Comparison of ENCODE assay signal across 12 cellular contexts in genomic region chr1:63877816-63878215, GRCh38.
A peak's percentile ranks its signal among the peaks of the same experiment; 100 is the strongest.
DNase-seq lines count a peak whose midpoint lies in the region; ATAC-seq and TF ChIP-seq lines count a peak whose summit lies in the region.
"Had no signal": no experiment of that assay in that cellular context is flagged by ENCODE, and none has a peak within 500 bp of the region (broad histone marks: within the 10 kb centered on the region; RNA-seq: fewer than 3 reads in every experiment).

No MANE protein-coding gene starts in this region.

- DNase-seq in DMS79 treated with DMSO at 0.1 percent for 48 hours (lab: John Stamatoyannopoulos, UW) (peak; percentile 24), NCI-H226 (peak; percentile 70), choroid plexus epithelial cell (ENCODE audit: low read depth) (peak; percentile 77), non-pigmented ciliary epithelial cell (ENCODE audit: low read depth) (peak; percentile 76), iPS-NIHi7 (ENCODE audit: extremely low spot score) (no peak), NCI-H526 (lab: John Stamatoyannopoulos, UW) (no peak)
- DNase-seq in activated CD8-positive, alpha-beta T cell treated with anti-CD3 and anti-CD28 coated beads, Interleukin-2, amount 10 ng/mL, durations not matched to agents 7 days and 5 days = no peak
- DNase-seq: naive thymus-derived CD8-positive, alpha-beta T cell; NCI-H187 treated with DMSO at 0.1 percent for 48 hours; uterus had no signal

- H3K27ac Mint-ChIP-seq in activated CD8-positive, alpha-beta T cell treated with anti-CD3 and anti-CD28 coated beads, Interleukin-2, amount 10 ng/mL, durations not matched to agents 7 days and 5 days = no peak overlapping the region
- H3K27ac Mint-ChIP-seq: naive thymus-derived CD8-positive, alpha-beta T cell had no signal

- H3K9me3 Mint-ChIP-seq in activated CD8-positive, alpha-beta T cell treated with anti-CD3 and anti-CD28 coated beads, Interleukin-2, amount 10 ng/mL, durations not matched to agents 7 days and 5 days (ENCODE audit: insufficient read depth) = no peaks in the 10 kb centered on the region
- H3K9me3 Mint-ChIP-seq: naive thymus-derived CD8-positive, alpha-beta T cell had no signal

- no peaks in the 10 kb centered on the region for H3K36me3 Mint-ChIP-seq in activated CD8-positive, alpha-beta T cell treated with anti-CD3 and anti-CD28 coated beads, Interleukin-2, amount 10 ng/mL, durations not matched to agents 7 days and 5 days (ENCODE audit: low read depth)
- H3K36me3 Mint-ChIP-seq: naive thymus-derived CD8-positive, alpha-beta T cell had no signal

- H3K27me3 Mint-ChIP-seq in activated CD8-positive, alpha-beta T cell treated with anti-CD3 and anti-CD28 coated beads, Interleukin-2, amount 10 ng/mL, durations not matched to agents 7 days and 5 days (ENCODE audit: low read depth) = no peaks in the 10 kb centered on the region

- no peaks in the 10 kb centered on the region for H3K4me1 Mint-ChIP-seq in activated CD8-positive, alpha-beta T cell treated with anti-CD3 and anti-CD28 coated beads, Interleukin-2, amount 10 ng/mL, durations not matched to agents 7 days and 5 days (ENCODE audit: low read depth)
- H3K4me1 Mint-ChIP-seq: naive thymus-derived CD8-positive, alpha-beta T cell had no signal

- no peak for TF ChIP-seq CTCF in choroid plexus epithelial cell (conservative IDR thresholded peaks at IDR 0.05; ENCODE audit: low read depth, low read length)

- no peak for ATAC-seq in GM19328 (IDR thresholded peaks at IDR 0.05; ENCODE audit: unreplicated experiment)
- ATAC-seq in activated CD8-positive, alpha-beta T cell treated with anti-CD3 and anti-CD28 coated beads, Interleukin-2, amount 10 ng/mL, durations not matched to agents 7 days and 5 days = no peak
- ATAC-seq: naive thymus-derived CD8-positive, alpha-beta T cell had no signal

- H3K4me3 ChIP-seq in choroid plexus epithelial cell (ENCODE audit: low read depth, low read length) = no peak overlapping the region
- H3K4me3 ChIP-seq: skin epidermis, uterus had no signal

- POLR2A ChIA-PET in activated CD8-positive, alpha-beta T cell treated with anti-CD3 and anti-CD28 coated beads, Interleukin-2, amount 10 ng/mL, durations not matched to agents 7 days and 5 days (lab: Charles Lee) = no interaction called here

- CTCF ChIA-PET in activated CD8-positive, alpha-beta T cell treated with anti-CD3 and anti-CD28 coated beads, Interleukin-2, amount 10 ng/mL, durations not matched to agents 7 days and 5 days (lab: Charles Lee) = no interaction called here

- H3K4me3 Mint-ChIP-seq in activated CD8-positive, alpha-beta T cell treated with anti-CD3 and anti-CD28 coated beads, Interleukin-2, amount 10 ng/mL, durations not matched to agents 7 days and 5 days = no peak overlapping the region
- H3K4me3 Mint-ChIP-seq: naive thymus-derived CD8-positive, alpha-beta T cell had no signal

Comparison
In these comparisons a context has a peak if more than half of its experiments do, and no peak if none do; other contexts are left out.
1. DNase-seq: peak in DMS79 treated with DMSO at 0.1 percent for 48 hours (single experiment), NCI-H226 (single experiment), choroid plexus epithelial cell (single experiment) and non-pigmented ciliary epithelial cell (single experiment); none in iPS-NIHi7 (single experiment), NCI-H526 (0 of 2) and activated CD8-positive, alpha-beta T cell treated with anti-CD3 and anti-CD28 coated beads, Interleukin-2, amount 10 ng/mL, durations not matched to agents 7 days and 5 days (single experiment).